In genomic region chr2:105915005-105915558, GRCh38 we compare ENCODE assay signal across 13 cellular contexts.
DNase-seq lines count a peak whose midpoint lies in the region; ATAC-seq lines count a peak whose summit lies in the region.
"Had no signal": no experiment of that assay in that cellular context is flagged by ENCODE, and none has a peak within 500 bp of the region (broad histone marks: within the 10 kb centered on the region; RNA-seq: fewer than 3 reads in every experiment).

No MANE protein-coding gene starts in this region.

- DNase-seq in RPMI8226 (peak; percentile 81), NCI-H2107 (lab: John Stamatoyannopoulos, UW) (no peak), foreskin melanocyte (no peak), NCI-H128 (lab: John Stamatoyannopoulos, UW; ENCODE audit: unreplicated experiment) (no peak)
- DNase-seq: endodermal cell, HCEC 1CT, heart right ventricle, IMR-90, NCI-H2029 treated with DMSO at 0.1 percent for 48 hours had no signal

- ATAC-seq in GM18909 (IDR thresholded peaks at IDR 0.05; ENCODE audit: poor library complexity, unreplicated experiment): peak; percentile 76
- peak; percentile 76 for ATAC-seq in GM21737 (IDR thresholded peaks at IDR 0.05; ENCODE audit: unreplicated experiment)
- peak; percentile 73 for ATAC-seq in HG03342 (IDR thresholded peaks at IDR 0.05; ENCODE audit: unreplicated experiment)
- no peak for ATAC-seq in GM19463 (IDR thresholded peaks at IDR 0.05; ENCODE audit: unreplicated experiment)
- ATAC-seq: heart right ventricle had no signal
